Comparison of ENCODE assay signal across 8 cellular contexts in genomic region chr19:13036366-13036976, GRCh38. TPM values are rescaled to one million over a fixed set of nuclear protein-coding genes. Genes with fewer than 3 reads are reported as not detected.
DNase-seq lines count a peak whose midpoint lies in the region; TF ChIP-seq lines count a peak whose summit lies in the region.

No MANE protein-coding gene starts in this region.

- peak overlapping the region; percentile 95 to 97 for H3K27ac ChIP-seq in breast epithelium
- peak overlapping the region; percentile 85 for H3K27ac ChIP-seq in muscle layer of colon (ENCODE audit: low read depth, low read length)
- H3K27ac ChIP-seq in OCI-LY7 (ENCODE audit: low read depth, low read length, poor library complexity, severe bottlenecking): no peak overlapping the region

- H3K9me2 ChIP-seq in OCI-LY7 (ENCODE audit: insufficient read depth, low read length): no peaks in the 10 kb centered on the region

- H4K20me1 ChIP-seq in OCI-LY7 (ENCODE audit: insufficient read depth, low read length): no peaks in the 10 kb centered on the region

- H3K4me3 ChIP-seq in Caco-2 (ENCODE audit: low read depth, low read length) (no peak overlapping the region), breast epithelium (peak overlapping the region in 1 of 3 donors; percentile 21), muscle layer of colon (ENCODE audit: low read depth in 1 of 2, low read length in 2 of 2) (peak overlapping the region in 1 of 2 donors; percentile 26), OCI-LY7 (ENCODE audit: low read depth, low read length, poor library complexity, severe bottlenecking) (no peak overlapping the region), H7 (ENCODE audit: insufficient read depth, low read depth, low read length) (no peak overlapping the region)

- no peaks in the 10 kb centered on the region for H3K9me3 ChIP-seq in Caco-2
- H3K9me3 ChIP-seq in breast epithelium: no peaks in the 10 kb centered on the region
- H3K9me3 ChIP-seq in muscle layer of colon (ENCODE audit: low read length): no peaks in the 10 kb centered on the region
- H3K9me3 ChIP-seq in OCI-LY7 (ENCODE audit: low read length): no peaks in the 10 kb centered on the region

- H3K9ac ChIP-seq in muscle layer of colon (ENCODE audit: low read length): no peak overlapping the region

- peaks cover 9% of the 10 kb centered on the region for H3K27me3 Mint-ChIP-seq in Caco-2 (ENCODE audit: insufficient read depth, unreplicated experiment)

- H3K4me1 Mint-ChIP-seq in Caco-2 (ENCODE audit: low read depth, unreplicated experiment): peaks cover 25% of the 10 kb centered on the region

- no peaks in the 10 kb centered on the region for H3K36me3 Mint-ChIP-seq in Caco-2 (ENCODE audit: insufficient read depth, unreplicated experiment)

- POLR2A ChIA-PET in Caco-2 (lab: Charles Lee): no interaction called here
- POLR2A ChIA-PET in OCI-LY7 (lab: Charles Lee): no interaction called here

- H3K27me3 ChIP-seq in Caco-2 (replicated peaks; ENCODE audit: control insufficient read depth, insufficient read depth, low read length): no peaks in the 10 kb centered on the region; the same call in none of the 2 replicates
- no peaks in the 10 kb centered on the region for H3K27me3 ChIP-seq in breast epithelium
- H3K27me3 ChIP-seq in muscle layer of colon (ENCODE audit: control insufficient read depth in 1 of 2, insufficient read depth in 2 of 2, low read length in 2 of 2): no peaks in the 10 kb centered on the region
- H3K27me3 ChIP-seq in H7 (ENCODE audit: control insufficient read depth, insufficient read depth, low read length): peaks cover 15% of the 10 kb centered on the region

- peaks cover 19% of the 10 kb centered on the region for H3K4me1 ChIP-seq in Caco-2
- peaks cover 16 to 88% of the 10 kb centered on the region in 2 donors for H3K4me1 ChIP-seq in breast epithelium
- peaks cover 98% of the 10 kb centered on the region for H3K4me1 ChIP-seq in muscle layer of colon (ENCODE audit: insufficient read depth, low read length)
- H3K4me1 ChIP-seq in OCI-LY7 (ENCODE audit: insufficient read depth, low read length, poor library complexity, severe bottlenecking): no peaks in the 10 kb centered on the region

- no peak for TF ChIP-seq POLR2A in breast epithelium (IDR thresholded peaks at IDR 0.05)

- no peak overlapping the region for H3K4me2 ChIP-seq in OCI-LY7 (ENCODE audit: low read length)

- H3K79me2 ChIP-seq in OCI-LY7 (ENCODE audit: insufficient read depth, low read depth, low read length): no peaks in the 10 kb centered on the region

- BruUV-seq in Caco-2 (replicated peaks; lab: Mats Ljungman, UMichigan): no TSS peak
- no TSS peak for BruUV-seq in OCI-LY7 (replicated peaks; lab: Mats Ljungman, UMichigan)

- H3K4me3 Mint-ChIP-seq in Caco-2 (ENCODE audit: unreplicated experiment): no peak overlapping the region

- H2AFZ ChIP-seq in OCI-LY7 (ENCODE audit: low read length): no peak overlapping the region

- peak overlapping the region; percentile 63 for H3K27ac Mint-ChIP-seq in Caco-2 (ENCODE audit: unreplicated experiment)

- no peaks in the 10 kb centered on the region for H3K9me3 Mint-ChIP-seq in Caco-2 (ENCODE audit: unreplicated experiment)

- peak; percentile 60 to 66 for DNase-seq in Caco-2
- peak; percentile 38 to 55 for DNase-seq in NCI-H1930 (lab: John Stamatoyannopoulos, UW)
- DNase-seq in breast epithelium (ENCODE audit: low spot score in 2 of 2): peak; percentile 71 to 76
- no peak for DNase-seq in retina
- DNase-seq in NCI-H1694 treated with DMSO at 0.1 percent for 48 hours (lab: John Stamatoyannopoulos, UW): no peak
- DNase-seq in OCI-LY7 (ENCODE audit: low spot score): no peak
- no peak for DNase-seq in H7

- CTCF ChIA-PET in Caco-2 (lab: Charles Lee) (interaction anchor here (1.5 to 1.6 kb wide), 2 partner anchors 25 to 59 kb away, joined by 9 to 10 read pairs; no protein-coding TSS in a partner anchor), OCI-LY7 (lab: Charles Lee; ENCODE audit: unreplicated experiment) (no interaction called here)

- intact Hi-C loops in Caco-2 (cut with micrococcal nuclease; ENCODE audit: unreplicated experiment): loop anchor here (1.0 to 2.0 kb wide), 2 partner anchors 15 to 60 kb away; no protein-coding TSS in a partner anchor
- intact Hi-C loops in breast epithelium (cut with DNase I; ENCODE audit: low total_unique reads): no loop called here
- intact Hi-C loops in OCI-LY7 (cut with micrococcal nuclease; ENCODE audit: unreplicated experiment): no loop called here

- no peaks in the 10 kb centered on the region for H3K36me3 ChIP-seq in Caco-2 (ENCODE audit: control insufficient read depth, insufficient read depth, low read length)
- no peaks in the 10 kb centered on the region for H3K36me3 ChIP-seq in breast epithelium
- H3K36me3 ChIP-seq in muscle layer of colon (ENCODE audit: insufficient read depth, low read length): no peaks in the 10 kb centered on the region
- H3K36me3 ChIP-seq in OCI-LY7 (ENCODE audit: insufficient read depth, low read length): no peaks in the 10 kb centered on the region
- H3K36me3 ChIP-seq in H7 (replicated peaks; ENCODE audit: control insufficient read depth, insufficient read depth, low read length): no peaks in the 10 kb centered on the region

- TF ChIP-seq CTCF in Caco-2 (IDR thresholded peaks at IDR 0.05; ENCODE audit: insufficient read depth in 1 of 2, low read depth in 1 of 2, low read length in 1 of 2, severe bottlenecking in 1 of 2, unreplicated experiment in 1 of 2) (peak in 1 of 2 experiments; percentile 52), breast epithelium (IDR thresholded peaks at IDR 0.05) (peak in 1 of 3 donors; percentile 32), OCI-LY7 (conservative IDR thresholded peaks at IDR 0.05; ENCODE audit: low read length) (no peak)

RNA-seq across cellular contexts. Expression of gene NFIX, which starts 41.2 kb away (rescaled TPM):
- total RNA-seq in Caco-2 (2022): 0.35 and 0.82 TPM in 2 replicates
- total RNA-seq in breast epithelium: 10 to 100 TPM; 43.6 to 53.9 (median 52.8) TPM
- total RNA-seq in OCI-LY7 (2014; rRNA removed; shearing (Covaris generic)): 0.03 and 0.16 TPM in 2 replicates
- total RNA-seq in OCI-LY7 (2022): 0.68 and 0.72 TPM in 2 replicates
- 0.03 and 0.07 TPM in 2 replicates for total RNA-seq in H7 (2014; rRNA removed; shearing (Covaris generic))

Comparison
In these comparisons a context has a peak if more than half of its experiments do, and no peak if none do; other contexts are left out.
1. DNase-seq: peak in Caco-2 (2 of 2), NCI-H1930 (2 of 2) and breast epithelium (2 of 2); none in retina (single experiment), NCI-H1694 treated with DMSO at 0.1 percent for 48 hours (single experiment), OCI-LY7 (single experiment) and H7 (single experiment).
2. RNA of gene NFIX, which starts 41.2 kb away (total RNA-seq): 43.6 to 53.9 TPM in breast epithelium; 0.35 to 0.82 TPM in Caco-2, 0.03 to 0.72 TPM in OCI-LY7 and 0.03 to 0.07 TPM in H7; every median in the first group is over 10 times any median in the second.